In genomic region chr9:114285166-114285867, GRCh38 we compare ENCODE assay signal across 1 cellular context.
A peak's percentile ranks its signal among the peaks of the same experiment; 100 is the strongest.
TF ChIP-seq lines count a peak whose summit lies in the region.

No MANE protein-coding gene starts in this region.

TF ChIP-seq in HepG2, 621 proteins besides CTCF, POLR2A, EP300 and RAD21 (continued from another document):
- TF ChIP-seq RBM22 (optimal IDR thresholded peaks at IDR 0.05; ENCODE audit: low read length) = peak; percentile 73
- peak; percentile 89 for TF ChIP-seq MAFF (IDR thresholded peaks at IDR 0.05; ENCODE audit: low read depth, low read length)
- TF ChIP-seq DDIT3 (CRISPR knock-in tag; IDR thresholded peaks at IDR 0.05) = no peak
- TF ChIP-seq ZNF652 (CRISPR knock-in tag; IDR thresholded peaks at IDR 0.05; ENCODE audit: borderline replicate concordance, low read depth) = peak; percentile 75
- no peak for TF ChIP-seq ZNF878 (CRISPR knock-in tag; IDR thresholded peaks at IDR 0.05)
TF ChIP-seq in HepG2: peak in this region for 6.
